Comparison of ENCODE assay signal across 8 cellular contexts in genomic region chr3:58577269-58577821, GRCh38.
DNase-seq lines count a peak whose midpoint lies in the region; ATAC-seq lines count a peak whose summit lies in the region.

A gene with protein sequence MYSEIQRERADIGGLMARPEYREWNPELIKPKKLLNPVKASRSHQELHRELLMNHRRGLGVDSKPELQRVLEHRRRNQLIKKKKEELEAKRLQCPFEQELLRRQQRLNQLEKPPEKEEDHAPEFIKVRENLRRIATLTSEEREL (minus strand): TSS chr3:58577391. CDS start chr3:58569860, 7,531 bp downstream.

- no peak within 1 kb of the TSS for H3K4me3 ChIP-seq in iPS-15b (ENCODE audit: low read depth, low read length)
- H3K4me3 ChIP-seq in rectal smooth muscle tissue (ENCODE audit: low read length) = peak within 1 kb of the TSS; percentile 23

- peaks cover 6% of the 10 kb centered on the region for H3K27me3 ChIP-seq in iPS-15b (ENCODE audit: control insufficient read depth, insufficient read depth, low read length)
- H3K27me3 ChIP-seq in rectal smooth muscle tissue (ENCODE audit: control insufficient read depth, insufficient read depth, low read length) = no peaks in the 10 kb centered on the region

- DNase-seq in ELF-1 (ENCODE audit: low read depth, low spot score) = peak; percentile 82
- DNase-seq in caudate nucleus (lab: John Stamatoyannopoulos, UW) = peak in 47 of 61 donors; percentile 13 to 90 (median 45)
- DNase-seq in stimulated activated CD4-positive, alpha-beta T cell treated with anti-CD3 and anti-CD28 coated beads, Interleukin-4, amount 100 ng/mL, for 1 hour = no peak
- no peak for DNase-seq in SKM-1 treated with dmso at 0.1 percent for 144 hours (lab: John Stamatoyannopoulos, UW; ENCODE audit: unreplicated experiment)

- H3K9ac ChIP-seq in iPS-15b (ENCODE audit: low read depth, low read length) = peak within 1 kb of the TSS; percentile 39
- H3K9ac ChIP-seq in rectal smooth muscle tissue (ENCODE audit: low read length) = no peak within 1 kb of the TSS

- H3K27ac ChIP-seq in caudate nucleus (ENCODE audit: low read depth, low read length) = peak within 1 kb of the TSS; percentile 94
- H3K27ac ChIP-seq in rectal smooth muscle tissue (ENCODE audit: low read depth, low read length) = peak within 1 kb of the TSS; percentile 8

- H3K9me3 ChIP-seq in iPS-15b (ENCODE audit: control insufficient read depth, insufficient read depth, low read length) = no peaks in the 10 kb centered on the region

- ATAC-seq in GM18511 (IDR thresholded peaks at IDR 0.05; ENCODE audit: unreplicated experiment) (no peak), HG02763 (IDR thresholded peaks at IDR 0.05; ENCODE audit: unreplicated experiment) (no peak)

- H3K36me3 ChIP-seq in iPS-15b (ENCODE audit: control insufficient read depth, insufficient read depth, low read length) (no peaks in the 10 kb centered on the region), rectal smooth muscle tissue (ENCODE audit: control insufficient read depth, insufficient read depth, low read length) (no peaks in the 10 kb centered on the region)

- H3K4me1 ChIP-seq in iPS-15b (ENCODE audit: control insufficient read depth, insufficient read depth, low read length) (peaks cover 15% of the 10 kb centered on the region), rectal smooth muscle tissue (ENCODE audit: control insufficient read depth, insufficient read depth, low read length) (peaks cover 3% of the 10 kb centered on the region)

Comparison
In these comparisons a context has a peak if more than half of its experiments do, and no peak if none do; other contexts are left out.
1. DNase-seq: peak in ELF-1 (single experiment) and caudate nucleus (47 of 61); none in stimulated activated CD4-positive, alpha-beta T cell treated with anti-CD3 and anti-CD28 coated beads, Interleukin-4, amount 100 ng/mL, for 1 hour (single experiment) and SKM-1 treated with dmso at 0.1 percent for 144 hours (single experiment).